In genomic region chr17:54662978-54663876, GRCh38 we compare ENCODE assay signal across 24 cellular contexts.
DNase-seq lines count a peak whose midpoint lies in the region; ATAC-seq, FAIRE-seq and TF ChIP-seq lines count a peak whose summit lies in the region.
"Had no signal": no experiment of that assay in that cellular context is flagged by ENCODE, and none has a peak within 500 bp of the region (broad histone marks: within the 10 kb centered on the region; RNA-seq: fewer than 3 reads in every experiment).

No MANE protein-coding gene starts in this region.

- no peak overlapping the region for H2BK12ac ChIP-seq in H1 (ENCODE audit: low read depth, low read length)

- H3K36me3 ChIP-seq in H1 (ENCODE audit: control insufficient read depth in 2 of 4, insufficient read depth in 4 of 4, low read length in 3 of 4): no peaks in the 10 kb centered on the region
- no peaks in the 10 kb centered on the region for H3K36me3 ChIP-seq in kidney (ENCODE audit: control insufficient read depth in 1 of 2, insufficient read depth in 2 of 2, low read length in 2 of 2)
- H3K36me3 ChIP-seq in Peyer's patch: no peaks in the 10 kb centered on the region
- no peaks in the 10 kb centered on the region for H3K36me3 ChIP-seq in thyroid gland

- no peaks in the 10 kb centered on the region; a peak in 1 of 4 replicates for H3K9me3 ChIP-seq in H1 (ENCODE audit: insufficient read depth in 2 of 2, low read depth in 1 of 2, low read length in 1 of 2)
- H3K9me3 ChIP-seq in kidney (ENCODE audit: control insufficient read depth in 1 of 2, low read length in 2 of 2): no peaks in the 10 kb centered on the region
- no peaks in the 10 kb centered on the region for H3K9me3 ChIP-seq in Peyer's patch
- H3K9me3 ChIP-seq in thyroid gland: no peaks in the 10 kb centered on the region
- H3K9me3 ChIP-seq: Caco-2 had no signal

- CTCF ChIA-PET in H1 (lab: Charles Lee; ENCODE audit: partially characterized antibody): interaction anchor here (0.6 to 1.4 kb wide), 5 partner anchors 10 to 237 kb away, joined by 3 to 7 read pairs (median 3); no protein-coding TSS in a partner anchor

- peak; percentile 26 to 51 for TF ChIP-seq RAD21 in H1 (IDR thresholded peaks at IDR 0.05 in 1 of 2, conservative IDR thresholded peaks at IDR 0.05 in 1 of 2; ENCODE audit: low read depth in 2 of 2, low read length in 2 of 2)

- no peak overlapping the region for H3K14ac ChIP-seq in H1 (ENCODE audit: insufficient read length)

- H3K23ac ChIP-seq in H1 (ENCODE audit: insufficient read length): no peak overlapping the region

- no peak overlapping the region for H4K5ac ChIP-seq in H1 (ENCODE audit: insufficient read length, low read depth, low read length)

- ATAC-seq in esophagus mucosa: no peak
- ATAC-seq: SK-N-SH treated with all-trans-retinoic acid at 6 μM for 48 hours had no signal

- H3K27me3 ChIP-seq in H1 (replicated peaks in 1 of 4; ENCODE audit: control insufficient read depth in 3 of 4, extremely low read depth in 1 of 4, insufficient read depth in 3 of 4, low read length in 3 of 4): no peaks in the 10 kb centered on the region
- no peaks in the 10 kb centered on the region for H3K27me3 ChIP-seq in Peyer's patch
- no peaks in the 10 kb centered on the region for H3K27me3 ChIP-seq in thyroid gland

- no peaks in the 10 kb centered on the region for H4K20me1 ChIP-seq in H1 (replicated peaks in 1 of 2; ENCODE audit: control insufficient read depth in 1 of 2, insufficient read depth in 2 of 2, low read length in 2 of 2)

- H3K4me3 ChIP-seq in H1 (ENCODE audit: extremely low read depth in 1 of 4, insufficient read depth in 2 of 4, low read depth in 3 of 4, low read length in 4 of 4): no peak overlapping the region
- H3K4me3 ChIP-seq in kidney (ENCODE audit: low read length in 2 of 2): no peak overlapping the region
- no peak overlapping the region for H3K4me3 ChIP-seq in Peyer's patch
- no peak overlapping the region for H3K4me3 ChIP-seq in thyroid gland (replicated peaks in 1 of 3)

- POLR2A ChIA-PET in H1 (lab: Charles Lee; ENCODE audit: partially characterized antibody): no interaction called here

- H3K9ac ChIP-seq in H1 (replicated peaks in 1 of 4; ENCODE audit: extremely low read depth in 1 of 4, low read depth in 3 of 4, low read length in 3 of 4) (no peak overlapping the region), kidney (ENCODE audit: low read length in 2 of 2) (no peak overlapping the region)

- no peak overlapping the region for H4K91ac ChIP-seq in H1 (replicated peaks; ENCODE audit: insufficient read length, low read length)

- no peaks in the 10 kb centered on the region for H3K79me2 ChIP-seq in H1 (ENCODE audit: control insufficient read depth in 1 of 2, insufficient read depth in 2 of 2, low read length in 2 of 2)

- H3K18ac ChIP-seq in H1 (ENCODE audit: extremely low read depth, low read length): no peak overlapping the region

- H3K23me2 ChIP-seq in H1 (ENCODE audit: low read depth, low read length): no peaks in the 10 kb centered on the region

- H3K27ac ChIP-seq in H1 (ENCODE audit: low read depth, low read length): no peak overlapping the region
- no peak overlapping the region for H3K27ac ChIP-seq in kidney (ENCODE audit: low read depth in 2 of 2, low read length in 2 of 2)
- H3K27ac ChIP-seq in Peyer's patch: no peak overlapping the region
- no peak overlapping the region for H3K27ac ChIP-seq in thyroid gland
- H3K27ac ChIP-seq: HL-60 had no signal

- FAIRE-seq in D721Med (lab: Jason Lieb, UNC): no peak
- FAIRE-seq in H1 (lab: Jason Lieb, UNC): no peak
- no peak for FAIRE-seq in kidney (lab: Jason Lieb, UNC)
- FAIRE-seq: HTR-8/SVneo, RCC 7860 had no signal

- no peak overlapping the region for H4K8ac ChIP-seq in H1 (ENCODE audit: extremely low read depth, insufficient read depth, low read length)

- intact Hi-C loops in kidney (cut with DNase I): no loop called here
- intact Hi-C loops in thyroid gland (cut with DNase I): no loop called here

- H2AK5ac ChIP-seq in H1 (ENCODE audit: low read depth, low read length): no peak overlapping the region

- no peak overlapping the region for H3K4me2 ChIP-seq in H1 (ENCODE audit: insufficient read depth in 1 of 2, low read depth in 2 of 2, low read length in 2 of 2)

- H3K4ac ChIP-seq in H1 (replicated peaks; ENCODE audit: insufficient read length, low read depth, low read length): no peak overlapping the region

- no peak for TF ChIP-seq EP300 in H1 (IDR thresholded peaks at IDR 0.05; ENCODE audit: borderline replicate concordance in 1 of 2, low read depth in 2 of 2, low read length in 2 of 2)

- TF ChIP-seq POLR2A in H1 (IDR thresholded peaks at IDR 0.05; ENCODE audit: control extremely low read depth in 1 of 2, low read depth in 2 of 2, low read length in 2 of 2) (no peak), Peyer's patch (IDR thresholded peaks at IDR 0.05) (no peak), thyroid gland (IDR thresholded peaks at IDR 0.05) (no peak)

- no peak overlapping the region for H3K56ac ChIP-seq in H1 (replicated peaks; ENCODE audit: insufficient read length, low read depth, low read length)

- H3K4me1 ChIP-seq in H1 (replicated peaks in 1 of 4; ENCODE audit: control insufficient read depth in 3 of 4, insufficient read depth in 4 of 4, low read length in 3 of 4) (peaks cover 0 to 3% (median 1%) of the 10 kb centered on the region in 4 experiments; a peak in 4 of 7 replicates), kidney (ENCODE audit: control insufficient read depth in 1 of 2, insufficient read depth in 1 of 2, low read depth in 1 of 2, low read length in 2 of 2) (no peaks in the 10 kb centered on the region), Peyer's patch (no peaks in the 10 kb centered on the region), thyroid gland (no peaks in the 10 kb centered on the region)
- H3K4me1 ChIP-seq: Caco-2 had no signal

- H2BK120ac ChIP-seq in H1 (replicated peaks; ENCODE audit: low read depth, low read length): no peak overlapping the region

- TF ChIP-seq CTCF in D721Med (IDR thresholded peaks at IDR 0.05; ENCODE audit: insufficient read depth, missing control alignments) (peak; percentile 19), H1 (IDR thresholded peaks at IDR 0.05; ENCODE audit: control extremely low read depth in 1 of 3, insufficient read depth in 1 of 3, low read depth in 1 of 3, low read length in 3 of 3) (peak; percentile 15 to 43 (median 21); a peak in 2 of 4 replicates), kidney (IDR thresholded peaks at IDR 0.05; ENCODE audit: borderline replicate concordance, extremely low read depth, insufficient read depth) (no peak), Peyer's patch (IDR thresholded peaks at IDR 0.05) (no peak), thyroid gland (IDR thresholded peaks at IDR 0.05) (no peak)

- 89% methylated on average over 12 of the region's 12 CpGs; no CpG with 5 or more reads in 1 of the 2 experiments for WGBS in H1 (ENCODE audit: extremely low coverage in 1 of 2, insufficient coverage in 1 of 2, insufficient read length in 1 of 2, insufficient replicate concordance in 2 of 2, low coverage in 1 of 2, low lambda C conversion rate in 2 of 2, missing lambda C conversion rate in 1 of 2), 2 experiments
- 84 to 93% methylated on average over 10 to 12 of the region's 12 CpGs for WGBS in thyroid gland, 2 donors

- H3K79me1 ChIP-seq in H1 (ENCODE audit: low read depth, low read length): no peaks in the 10 kb centered on the region

- peak overlapping the region; percentile 62; the same call in 1 of the 2 replicates for H2AFZ ChIP-seq in H1 (ENCODE audit: low read length)

- DNase-seq in D721Med (ENCODE audit: insufficient read length, low spot score): no peak
- DNase-seq in NCI-H524 (lab: John Stamatoyannopoulos, UW): peak; percentile 81 to 91
- peak in 1 of 2 experiments; percentile 67 for DNase-seq in H1 (ENCODE audit: low read depth in 1 of 2, low spot score in 2 of 2)
- DNase-seq in kidney: peak; percentile 50
- no peak for DNase-seq in NCI-H1694 treated with DMSO at 0.1 percent for 48 hours (lab: John Stamatoyannopoulos, UW)
- DNase-seq in Peyer's patch: no peak
- DNase-seq in thyroid gland: no peak
- DNase-seq: ACHN; AML-193; CD4-positive, CD25-positive, alpha-beta regulatory T cell; Kasumi-1; MM.1S; NCI-H1105 treated with DMSO at 0.1 percent for 48 hours; NCI-H187 treated with DMSO at 0.1 percent for 48 hours; NCI-H2171; NCI-H446 treated with DMSO at 0.1 percent for 48 hours; NCI-H774; SHP77 had no signal

- H2BK5ac ChIP-seq in H1 (ENCODE audit: low read depth, low read length): no peak overlapping the region

- no peak overlapping the region for H2BK15ac ChIP-seq in H1 (ENCODE audit: low read length)

- H2BK20ac ChIP-seq in H1 (ENCODE audit: low read length): 0 out of 2 replicates have a peak overlapping the region, but pooled peaks have one; percentile 55

TF ChIP-seq in H1, 55 proteins besides CTCF, POLR2A, EP300 and RAD21 (continues in another document):
- TF ChIP-seq JUND (IDR thresholded peaks at IDR 0.05; ENCODE audit: low read length): no peak
- no peak for TF ChIP-seq BCL11A (IDR thresholded peaks at IDR 0.05; ENCODE audit: low read depth in 2 of 2, low read length in 2 of 2)

Comparison
In these comparisons a context has a peak if more than half of its experiments do, and no peak if none do; other contexts are left out.
1. DNase-seq: peak in NCI-H524 (2 of 2) and kidney (single experiment); none in D721Med (single experiment), NCI-H1694 treated with DMSO at 0.1 percent for 48 hours (single experiment), Peyer's patch (0 of 3) and thyroid gland (0 of 2).
2. CTCF ChIP-seq: peak in D721Med (single experiment) and H1 (3 of 3); none in kidney (single experiment), Peyer's patch (0 of 6) and thyroid gland (0 of 6).